ENCODE assay signal across 15 cellular contexts in genomic region chr12:12510141-12510540, GRCh38. TPM values are rescaled to one million over a fixed set of nuclear protein-coding genes. Genes with fewer than 3 reads are reported as not detected.
DNase-seq lines count a peak whose midpoint lies in the region; ATAC-seq, FAIRE-seq and TF ChIP-seq lines count a peak whose summit lies in the region.
"Had no signal": no experiment of that assay in that cellular context is flagged by ENCODE, and none has a peak within 500 bp of the region (broad histone marks: within the 10 kb centered on the region; RNA-seq: fewer than 3 reads in every experiment).

No MANE protein-coding gene starts in this region.

- TF ChIP-seq CTCF in A549 (IDR thresholded peaks at IDR 0.05) = no peak

- H3K4me2 ChIP-seq in A549 = 0 out of 3 replicates have a peak overlapping the region, but pooled peaks have one; percentile 9
- H3K4me2 ChIP-seq: BLaER1 treated with 17β-estradiol and CSF1 and Interleukin-3, amounts not matched to agents 10 nM and 100 nM had no signal

- H3K4me3 ChIP-seq in A549 = no peak overlapping the region
- H3K4me3 ChIP-seq: BLaER1 treated with 17β-estradiol and CSF1 and Interleukin-3, amounts not matched to agents 10 nM and 100 nM; prostate gland had no signal

- H3K9me3 ChIP-seq in A549 = no peaks in the 10 kb centered on the region
- H3K9me3 ChIP-seq: BLaER1 treated with 17β-estradiol and CSF1 and Interleukin-3, amounts not matched to agents 10 nM and 100 nM; prostate gland had no signal

- CTCF ChIA-PET in A549 (lab: Yijun Ruan, JAX) = interaction anchor here (1.2 kb wide), 2 partner anchors 23 to 133 kb away, joined by 3 read pairs; no protein-coding TSS in a partner anchor

- TF ChIP-seq POLR2A in A549 (IDR thresholded peaks at IDR 0.05; ENCODE audit: low read length) = no peak
- no peak for TF ChIP-seq POLR2A in H54 (IDR thresholded peaks at IDR 0.05; ENCODE audit: low read depth, low read length)

- FAIRE-seq in A549 (lab: Jason Lieb, UNC) (no peak), H54 (lab: Jason Lieb, UNC) (peak; percentile 88)

- ATAC-seq in A549 (peak; percentile 77 to 79), HG02759 (IDR thresholded peaks at IDR 0.05; ENCODE audit: unreplicated experiment) (no peak), GM19324 (IDR thresholded peaks at IDR 0.05; ENCODE audit: low FRiP score, unreplicated experiment) (no peak)

- peak overlapping the region in 1 of 2 experiments; percentile 44; a peak in 2 of 6 replicates for H3K27ac ChIP-seq in A549
- H3K27ac ChIP-seq: BLaER1 treated with 17β-estradiol and CSF1 and Interleukin-3, amounts not matched to agents 10 nM and 100 nM; prostate gland had no signal

- POLR2A ChIA-PET in A549 (lab: Yijun Ruan, JAX) = no interaction called here

- intact Hi-C loops in posterior cingulate gyrus (cut with DNase I) = loop anchor here (5.0 kb wide), 1 partner anchor 33 kb away; no protein-coding TSS in a partner anchor

- peaks cover 50% of the 10 kb centered on the region for H3K4me1 ChIP-seq in A549

- 87% methylated on average over 2 of the region's 2 CpGs for WGBS in A549 (ENCODE audit: missing lambda C conversion rate)

- TF ChIP-seq EP300 in A549 (IDR thresholded peaks at IDR 0.05) = no peak

- no peak for TF ChIP-seq RAD21 in A549 (conservative IDR thresholded peaks at IDR 0.05 in 1 of 2, IDR thresholded peaks at IDR 0.05 in 1 of 2)

- no peak for DNase-seq in A549 (ENCODE audit: low read depth in 1 of 2, low spot score in 1 of 2)
- peak; percentile 19 for DNase-seq in H54 (ENCODE audit: insufficient read length, low spot score)
- peak; percentile 79 for DNase-seq in amniotic epithelial cell (ENCODE audit: low read depth)
- peak; percentile 65 for DNase-seq in glomerular visceral epithelial cell (ENCODE audit: extremely low spot score)
- DNase-seq in activated CD8-positive, alpha-beta memory T cell treated with anti-CD3 and anti-CD28 coated beads for 24 hours = no peak
- no peak for DNase-seq in posterior cingulate gyrus
- DNase-seq: NCI-H1436 treated with DMSO at 0.1 percent for 48 hours; NCI-H526 treated with DMSO at 0.1 percent for 48 hours; Right ventricle myocardium superior; stimulated activated CD4-positive, alpha-beta T cell treated with anti-CD3 and anti-CD28 coated beads, Interleukin-4, amount 100 ng/mL, for 1 hour; stimulated activated naive CD4-positive, alpha-beta T cell had no signal

TF ChIP-seq in A549, 52 proteins besides CTCF, POLR2A, EP300 and RAD21:
- TF ChIP-seq GATA3 (IDR thresholded peaks at IDR 0.05; ENCODE audit: borderline replicate concordance) = no peak
- TF ChIP-seq ZFP36 (IDR thresholded peaks at IDR 0.05; ENCODE audit: borderline replicate concordance, partially characterized antibody) = no peak
- TF ChIP-seq PBX3 (IDR thresholded peaks at IDR 0.05) = no peak
- no peak for TF ChIP-seq ZSCAN20 (CRISPR knock-in tag; IDR thresholded peaks at IDR 0.05)
- no peak for TF ChIP-seq CHD2 (IDR thresholded peaks at IDR 0.05; ENCODE audit: low read length, partially characterized antibody)
- no peak for TF ChIP-seq HEYL (CRISPR knock-in tag; IDR thresholded peaks at IDR 0.05)
- TF ChIP-seq, protein P1, sequence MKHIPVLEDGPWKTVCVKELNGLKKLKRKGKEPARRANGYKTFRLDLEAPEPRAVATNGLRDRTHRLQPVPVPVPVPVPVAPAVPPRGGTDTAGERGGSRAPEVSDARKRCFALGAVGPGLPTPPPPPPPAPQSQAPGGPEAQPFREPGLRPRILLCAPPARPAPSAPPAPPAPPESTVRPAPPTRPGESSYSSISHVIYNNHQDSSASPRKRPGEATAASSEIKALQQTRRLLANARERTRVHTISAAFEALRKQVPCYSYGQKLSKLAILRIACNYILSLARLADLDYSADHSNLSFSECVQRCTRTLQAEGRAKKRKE (CRISPR knock-in tag; IDR thresholded peaks at IDR 0.05; ENCODE audit: low read depth) = no peak
- no peak for TF ChIP-seq HDAC2 (IDR thresholded peaks at IDR 0.05)
- no peak for TF ChIP-seq ZNF302 (CRISPR knock-in tag; IDR thresholded peaks at IDR 0.05)
- TF ChIP-seq FOXS1 (CRISPR knock-in tag; IDR thresholded peaks at IDR 0.05) = no peak
- TF ChIP-seq, protein P2, sequence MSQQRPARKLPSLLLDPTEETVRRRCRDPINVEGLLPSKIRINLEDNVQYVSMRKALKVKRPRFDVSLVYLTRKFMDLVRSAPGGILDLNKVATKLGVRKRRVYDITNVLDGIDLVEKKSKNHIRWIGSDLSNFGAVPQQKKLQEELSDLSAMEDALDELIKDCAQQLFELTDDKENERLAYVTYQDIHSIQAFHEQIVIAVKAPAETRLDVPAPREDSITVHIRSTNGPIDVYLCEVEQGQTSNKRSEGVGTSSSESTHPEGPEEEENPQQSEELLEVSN (IDR thresholded peaks at IDR 0.05; ENCODE audit: borderline replicate concordance, low read depth) = no peak
- TF ChIP-seq KDM1A (IDR thresholded peaks at IDR 0.05; ENCODE audit: low read depth) = no peak
- TF ChIP-seq MAFK (IDR thresholded peaks at IDR 0.05; ENCODE audit: partially characterized antibody) = no peak
- TF ChIP-seq CEBPB (IDR thresholded peaks at IDR 0.05) = no peak
- TF ChIP-seq MYC (IDR thresholded peaks at IDR 0.05; ENCODE audit: borderline replicate concordance, low read length) = no peak
- TF ChIP-seq HOXA7 (CRISPR knock-in tag; IDR thresholded peaks at IDR 0.05) = no peak
- TF ChIP-seq NPAS2 (CRISPR knock-in tag; IDR thresholded peaks at IDR 0.05; ENCODE audit: borderline replicate concordance) = no peak

RNA-seq across cellular contexts. Expression of gene DUSP16, which starts 52.5 kb away (rescaled TPM):
- 34.7 and 43.0 TPM in 2 replicates for polyA plus RNA-seq in A549 (2011; rRNA removed)
- polyA plus RNA-seq in A549 (2012; cell fraction: cytosol; rRNA removed) = 5.9 and 7.2 TPM in 2 replicates
- 6.1 and 6.2 TPM in 2 replicates for polyA plus RNA-seq in A549 (2012; cell fraction: nucleus; rRNA removed)
- 13.1 to 19.0 TPM (median 18.2 TPM) in 3 replicates for polyA plus RNA-seq in A549 (2017; fragmentation: RNase III; extraction: RNeasy Plus Mini Kit Qiagen cat#74134 plus additional on column Dnase treatment)
- 40.7 and 54.4 TPM in 2 replicates for polyA minus RNA-seq in A549 (2011; rRNA and poly(A)+ RNA removed)

Comparison
In these comparisons a context has a peak if more than half of its experiments do, and no peak if none do; other contexts are left out.
1. ATAC-seq: peak in A549 (2 of 2); none in HG02759 (single experiment) and GM19324 (single experiment).
2. DNase-seq: peak in H54 (single experiment), amniotic epithelial cell (single experiment) and glomerular visceral epithelial cell (single experiment); none in A549 (0 of 2), activated CD8-positive, alpha-beta memory T cell treated with anti-CD3 and anti-CD28 coated beads for 24 hours (single experiment) and posterior cingulate gyrus (0 of 10).